In the genomic region with DNA sequence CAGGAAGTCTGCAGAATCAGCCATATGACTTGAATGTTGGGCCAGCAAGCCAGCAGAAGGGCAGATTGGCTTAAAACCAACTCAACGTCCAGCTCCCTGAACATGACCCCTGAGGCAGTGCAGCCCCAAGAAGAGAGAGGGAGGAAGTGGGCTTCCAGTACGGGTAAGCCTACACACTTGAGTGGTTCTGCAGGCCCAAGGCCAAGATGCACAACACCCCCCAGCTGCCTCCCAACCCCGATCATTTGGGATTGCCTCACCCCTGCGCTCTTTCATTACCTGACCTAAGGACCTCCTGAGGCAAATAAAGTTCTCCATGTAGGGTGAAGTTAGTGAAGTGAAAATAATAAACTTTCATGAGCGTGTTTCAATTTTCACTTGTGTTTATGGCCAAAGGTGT, we compare ENCODE assay signal across 25 cellular contexts.
DNase-seq lines count a peak whose midpoint lies in the region; ATAC-seq, FAIRE-seq and TF ChIP-seq lines count a peak whose summit lies in the region.
"Had no signal": no experiment of that assay in that cellular context is flagged by ENCODE, and none has a peak within 500 bp of the region (broad histone marks: within the 10 kb centered on the region; RNA-seq: fewer than 3 reads in every experiment).

No MANE protein-coding gene starts in this region.

- no TSS peak for BruUV-seq in HepG2 (replicated peaks; lab: Mats Ljungman, UMichigan)

- CTCF ChIA-PET in HepG2 (lab: Yijun Ruan, JAX; ENCODE audit: low intra/inter-chr PET ratio, low total read pairs): no interaction called here

- H3K4me1 Mint-ChIP-seq in mesothelial cell of epicardium: peaks cover 15% of the 10 kb centered on the region
- H3K4me1 Mint-ChIP-seq: CD4-positive, alpha-beta memory T cell had no signal

- TF ChIP-seq EP300 in HepG2 (IDR thresholded peaks at IDR 0.05; ENCODE audit: low read depth in 2 of 2, low read length in 2 of 2) (no peak), HepG2 (CRISPR knock-in tag; IDR thresholded peaks at IDR 0.05; ENCODE audit: borderline replicate concordance) (no peak)

- H3K36me3 Mint-ChIP-seq in mesothelial cell of epicardium: no peaks in the 10 kb centered on the region
- H3K36me3 Mint-ChIP-seq: IgD-negative memory B cell had no signal

- DNase-seq in GM12891 (ENCODE audit: insufficient read length, low spot score): no peak
- DNase-seq in choroid plexus epithelial cell (ENCODE audit: low read depth): peak; percentile 23
- no peak for DNase-seq in mesothelial cell of epicardium (ENCODE audit: low spot score in 2 of 2, unreplicated experiment in 2 of 2)
- DNase-seq in sciatic nerve (ENCODE audit: low spot score): peak; percentile 67
- DNase-seq in HepG2 (ENCODE audit: low spot score): no peak
- no peak for DNase-seq in NCI-H2081 (lab: John Stamatoyannopoulos, UW)
- no peak for DNase-seq in BE2C
- DNase-seq: CD4-positive, alpha-beta memory T cell; Karpas-422; MM.1S; NCI-H1092; NCI-H1436 treated with DMSO at 0.1 percent for 48 hours; NCI-H2029; NCI-H2171 treated with DMSO at 0.1 percent for 48 hours; NCI-H446 treated with DMSO at 0.1 percent for 48 hours; NCI-H69; NK-92 treated with Interleukin-12 subunit alpha and Interleukin-12 subunit beta, amount 100 ng/mL, for 24 hours; Peyer's patch; Right ventricle myocardium superior had no signal

- H3K4me1 ChIP-seq in HepG2 (ENCODE audit: insufficient read depth, low read length): no peaks in the 10 kb centered on the region
- H3K4me1 ChIP-seq in BE2C: peaks cover 5% of the 10 kb centered on the region
- H3K4me1 ChIP-seq: Peyer's patch had no signal

- TF ChIP-seq POLR2A in GM12891 (IDR thresholded peaks at IDR 0.05; ENCODE audit: low read depth, low read length) (no peak), HepG2 (IDR thresholded peaks at IDR 0.05; ENCODE audit: insufficient read depth in 1 of 2, low read depth in 2 of 2, low read length in 2 of 2) (no peak)

- H3K36me3 ChIP-seq in HepG2 (replicated peaks in 1 of 2; ENCODE audit: control insufficient read depth in 1 of 2, insufficient read depth in 2 of 2, low read length in 2 of 2): no peaks in the 10 kb centered on the region
- no peaks in the 10 kb centered on the region for H3K36me3 ChIP-seq in BE2C
- H3K36me3 ChIP-seq: BLaER1, Peyer's patch had no signal

- TF ChIP-seq CTCF in choroid plexus epithelial cell (conservative IDR thresholded peaks at IDR 0.05; ENCODE audit: low read depth, low read length) (no peak), mesothelial cell of epicardium (IDR thresholded peaks at IDR 0.05; ENCODE audit: unreplicated experiment) (no peak), HepG2 (CRISPR knock-in tag; IDR thresholded peaks at IDR 0.05) (no peak), BE2C (IDR thresholded peaks at IDR 0.05; ENCODE audit: low read depth, low read length) (no peak)

- no peaks in the 10 kb centered on the region for H3K9me3 ChIP-seq in HepG2 (ENCODE audit: low read length)
- H3K9me3 ChIP-seq in BE2C: no peaks in the 10 kb centered on the region
- H3K9me3 ChIP-seq: BLaER1, Peyer's patch had no signal

- intact Hi-C loops in sciatic nerve (cut with DNase I): no loop called here
- intact Hi-C loops in HepG2 (cut with micrococcal nuclease; ENCODE audit: unreplicated experiment): no loop called here

- no peak for TF ChIP-seq RAD21 in HepG2 (CRISPR knock-in tag; IDR thresholded peaks at IDR 0.05)

- H3K4me3 Mint-ChIP-seq in mesothelial cell of epicardium: no peak overlapping the region
- H3K4me3 Mint-ChIP-seq: CD4-positive, alpha-beta memory T cell; IgD-negative memory B cell had no signal

- H4K20me1 ChIP-seq in HepG2 (ENCODE audit: insufficient read depth, low read length): no peaks in the 10 kb centered on the region
- H4K20me1 ChIP-seq: BLaER1 had no signal

- H3K4me3 ChIP-seq in choroid plexus epithelial cell (ENCODE audit: low read depth, low read length) (no peak overlapping the region), HepG2 (replicated peaks in 1 of 3; ENCODE audit: insufficient read depth in 1 of 3, low read depth in 2 of 3, low read length in 3 of 3) (no peak overlapping the region), BE2C (ENCODE audit: low read depth, low read length) (no peak overlapping the region)
- H3K4me3 ChIP-seq: BLaER1, Peyer's patch had no signal

- H3K27me3 ChIP-seq in HepG2 (ENCODE audit: control insufficient read depth in 1 of 2, insufficient read depth in 2 of 2, low read length in 2 of 2) (no peaks in the 10 kb centered on the region), BE2C (no peaks in the 10 kb centered on the region)
- H3K27me3 ChIP-seq: BLaER1, Peyer's patch had no signal

- no peak overlapping the region for H2AFZ ChIP-seq in HepG2 (ENCODE audit: low read length)

- H3K27ac Mint-ChIP-seq in mesothelial cell of epicardium: peak overlapping the region; percentile 74
- H3K27ac Mint-ChIP-seq: CD4-positive, alpha-beta memory T cell; IgD-negative memory B cell had no signal

- FAIRE-seq in GM12891 (lab: Jason Lieb, UNC) (peak; percentile 71), HepG2 (lab: Jason Lieb, UNC) (no peak)
- FAIRE-seq: A204.1, D721Med had no signal

- POLR2A ChIA-PET in HepG2 (lab: Yijun Ruan, JAX): no interaction called here

- no peaks in the 10 kb centered on the region for H3K79me2 ChIP-seq in HepG2 (ENCODE audit: insufficient read depth, low read length)

- H3K27me3 Mint-ChIP-seq in mesothelial cell of epicardium (ENCODE audit: low read depth): no peaks in the 10 kb centered on the region

- peak; percentile 74 for ATAC-seq in sciatic nerve
- no peak for ATAC-seq in HepG2
- no peak for ATAC-seq in HG03469 (IDR thresholded peaks at IDR 0.05; ENCODE audit: unreplicated experiment)

- no peak overlapping the region for H3K9ac ChIP-seq in HepG2 (ENCODE audit: insufficient read depth, low read depth, low read length)
- H3K9ac ChIP-seq: BLaER1 had no signal

- H3K4me2 ChIP-seq in HepG2 (ENCODE audit: low read depth, low read length): no peak overlapping the region
- H3K4me2 ChIP-seq: BLaER1 had no signal

- no peaks in the 10 kb centered on the region for H3K9me3 Mint-ChIP-seq in mesothelial cell of epicardium
- H3K9me3 Mint-ChIP-seq: IgD-negative memory B cell had no signal

- H3K27ac ChIP-seq in HepG2 (ENCODE audit: extremely low read length, insufficient read depth, low read length): no peak overlapping the region
- H3K27ac ChIP-seq: BLaER1, HL-60, Peyer's patch had no signal

- WGBS in HepG2 (ENCODE audit: low lambda C conversion rate): 39% methylated on average over 5 of the region's 5 CpGs

- in situ Hi-C loops in HepG2 (cut with HindIII; ENCODE audit: extremely low pct_ligation_motif_present, low pct_unique_long_range_greater_than_20kb): no loop called here

TF ChIP-seq in GM12891, 5 proteins besides CTCF, POLR2A, EP300 and RAD21:
- no peak for TF ChIP-seq POU2F2 (IDR thresholded peaks at IDR 0.05; ENCODE audit: low read depth, low read length)
- TF ChIP-seq SPI1 (IDR thresholded peaks at IDR 0.05; ENCODE audit: low read depth, low read length): peak; percentile 71

TF ChIP-seq in HepG2, 621 proteins besides CTCF, POLR2A, EP300 and RAD21:
- TF ChIP-seq, protein P1, sequence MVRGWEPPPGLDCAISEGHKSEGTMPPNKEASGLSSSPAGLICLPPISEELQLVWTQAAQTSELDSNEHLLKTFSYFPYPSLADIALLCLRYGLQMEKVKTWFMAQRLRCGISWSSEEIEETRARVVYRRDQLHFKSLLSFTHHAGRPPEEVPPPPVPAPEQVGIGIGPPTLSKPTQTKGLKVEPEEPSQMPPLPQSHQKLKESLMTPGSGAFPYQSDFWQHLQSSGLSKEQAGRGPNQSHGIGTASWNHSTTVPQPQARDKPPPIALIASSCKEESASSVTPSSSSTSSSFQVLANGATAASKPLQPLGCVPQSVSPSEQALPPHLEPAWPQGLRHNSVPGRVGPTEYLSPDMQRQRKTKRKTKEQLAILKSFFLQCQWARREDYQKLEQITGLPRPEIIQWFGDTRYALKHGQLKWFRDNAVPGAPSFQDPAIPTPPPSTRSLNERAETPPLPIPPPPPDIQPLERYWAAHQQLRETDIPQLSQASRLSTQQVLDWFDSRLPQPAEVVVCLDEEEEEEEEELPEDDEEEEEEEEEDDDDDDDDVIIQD (CRISPR knock-in tag; IDR thresholded peaks at IDR 0.05; ENCODE audit: low read depth): no peak
- TF ChIP-seq HES4 (CRISPR knock-in tag; IDR thresholded peaks at IDR 0.05; ENCODE audit: borderline replicate concordance): no peak
- TF ChIP-seq SUZ12 (IDR thresholded peaks at IDR 0.05; ENCODE audit: low read depth, low read length): no peak
- TF ChIP-seq ZSCAN30 (CRISPR knock-in tag; IDR thresholded peaks at IDR 0.05): no peak
- TF ChIP-seq ZNF746 (CRISPR knock-in tag; IDR thresholded peaks at IDR 0.05): no peak
- no peak for TF ChIP-seq RAD51 (IDR thresholded peaks at IDR 0.05; ENCODE audit: borderline replicate concordance)
- TF ChIP-seq ZNF121 (CRISPR knock-in tag; IDR thresholded peaks at IDR 0.05): no peak
- no peak for TF ChIP-seq ZNF510 (CRISPR knock-in tag; IDR thresholded peaks at IDR 0.05; ENCODE audit: low read depth)
- no peak for TF ChIP-seq NFYB (CRISPR knock-in tag; IDR thresholded peaks at IDR 0.05)
- TF ChIP-seq, protein P2, sequence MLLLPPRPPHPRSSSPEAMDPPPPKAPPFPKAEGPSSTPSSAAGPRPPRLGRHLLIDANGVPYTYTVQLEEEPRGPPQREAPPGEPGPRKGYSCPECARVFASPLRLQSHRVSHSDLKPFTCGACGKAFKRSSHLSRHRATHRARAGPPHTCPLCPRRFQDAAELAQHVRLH (CRISPR knock-in tag; IDR thresholded peaks at IDR 0.05; ENCODE audit: borderline replicate concordance, low read depth): no peak

Comparison
In these comparisons a context has a peak if more than half of its experiments do, and no peak if none do; other contexts are left out.
1. DNase-seq: peak in choroid plexus epithelial cell (single experiment) and sciatic nerve (single experiment); none in GM12891 (single experiment), mesothelial cell of epicardium (0 of 2), HepG2 (single experiment), NCI-H2081 (0 of 2) and BE2C (single experiment).